ENCODE assay signal across 9 cellular contexts in genomic region chr2:238848941-238849853, GRCh38. TPM values are rescaled to one million over a fixed set of nuclear protein-coding genes. Genes with fewer than 3 reads are reported as not detected.
DNase-seq lines count a peak whose midpoint lies in the region; ATAC-seq and TF ChIP-seq lines count a peak whose summit lies in the region.
"Had no signal": no experiment of that assay in that cellular context is flagged by ENCODE, and none has a peak within 500 bp of the region (broad histone marks: within the 10 kb centered on the region; RNA-seq: fewer than 3 reads in every experiment).

No MANE protein-coding gene starts in this region.

- H3K79me2 ChIP-seq in mammary epithelial cell (ENCODE audit: insufficient read depth, low read length) = peaks cover 54% of the 10 kb centered on the region

- WGBS in mammary epithelial cell (ENCODE audit: low coverage, missing lambda C conversion rate) = 45% methylated on average over 22 of the region's 73 CpGs

- no peaks in the 10 kb centered on the region for H3K27me3 ChIP-seq in mammary epithelial cell (ENCODE audit: insufficient read depth, low read length)
- peaks cover 3% of the 10 kb centered on the region for H3K27me3 ChIP-seq in skeletal muscle satellite cell (ENCODE audit: control insufficient read depth, insufficient read depth, low read length)

- in situ Hi-C loops in mammary epithelial cell (cut with MboI; ENCODE audit: low sequenced_read_pairs in 2 of 2) = no loop called here

- no peak for TF ChIP-seq CTCF in mammary epithelial cell (conservative IDR thresholded peaks at IDR 0.05 in 1 of 2, IDR thresholded peaks at IDR 0.05 in 1 of 2; ENCODE audit: extremely low read depth in 1 of 2, insufficient read depth in 1 of 2, low read depth in 1 of 2, low read length in 2 of 2)

- peak overlapping the region; percentile 16 for H3K27ac ChIP-seq in mammary epithelial cell (ENCODE audit: insufficient read depth, low read depth, low read length)

- H3K4me3 ChIP-seq in mammary epithelial cell (replicated peaks in 1 of 3; ENCODE audit: insufficient read depth in 1 of 3, low read depth in 2 of 3, low read length in 3 of 3) (peak overlapping the region; percentile 61 to 98 (median 90)), skeletal muscle satellite cell (ENCODE audit: low read length) (peak overlapping the region; percentile 99)

- CTCF ChIA-PET in mammary epithelial cell (lab: Charles Lee; ENCODE audit: low non-redundant PET) = no interaction called here

- H3K9me3 ChIP-seq in mammary epithelial cell (replicated peaks; ENCODE audit: insufficient read depth, low read length) = no peaks in the 10 kb centered on the region
- no peaks in the 10 kb centered on the region for H3K9me3 ChIP-seq in skeletal muscle satellite cell (replicated peaks; ENCODE audit: low read length)

- intact Hi-C loops in mammary epithelial cell (cut with micrococcal nuclease) = loop anchor here (1.0 to 2.0 kb wide), 3 partner anchors 96 to 128 kb away; no protein-coding TSS in a partner anchor

- DNase-seq in HCEC 1CT = peak; percentile 41
- peak; percentile 49 for DNase-seq in mammary epithelial cell
- DNase-seq in iPS-NIHi11 (ENCODE audit: low spot score) = peak; percentile 30
- DNase-seq in iPS-NIHi7 (ENCODE audit: extremely low spot score) = no peak
- DNase-seq in NCI-H524 treated with DMSO at 0.1 percent for 48 hours (lab: John Stamatoyannopoulos, UW) = no peak
- no peak for DNase-seq in SKM-1 (lab: John Stamatoyannopoulos, UW; ENCODE audit: unreplicated experiment)
- DNase-seq: activated CD4-positive, alpha-beta T cell treated with anti-CD3 and anti-CD28 coated beads for 36 hours had no signal

- no TSS peak for BruUV-seq in mammary epithelial cell (replicated peaks; lab: Mats Ljungman, UMichigan)

- H3K4me1 ChIP-seq in mammary epithelial cell (ENCODE audit: insufficient read depth, low read length) = peaks cover 14% of the 10 kb centered on the region
- H3K4me1 ChIP-seq in skeletal muscle satellite cell (ENCODE audit: control insufficient read depth, insufficient read depth, low read length) = peaks cover 24% of the 10 kb centered on the region

- H4K20me1 ChIP-seq in mammary epithelial cell (ENCODE audit: insufficient read depth, low read length) = no peaks in the 10 kb centered on the region

- peak overlapping the region; percentile 99 for H3K4me2 ChIP-seq in mammary epithelial cell (ENCODE audit: insufficient read depth, low read depth, low read length)
- peak overlapping the region; percentile 98 for H3K4me2 ChIP-seq in skeletal muscle satellite cell (ENCODE audit: low read length)

- H3K9ac ChIP-seq in mammary epithelial cell (ENCODE audit: insufficient read depth, low read length) (peak overlapping the region; percentile 37), skeletal muscle satellite cell (ENCODE audit: low read depth, low read length) (peak overlapping the region; percentile 92)

- ATAC-seq in HG03469 (IDR thresholded peaks at IDR 0.05; ENCODE audit: unreplicated experiment) = no peak
- ATAC-seq: activated CD4-positive, alpha-beta T cell treated with anti-CD3 and anti-CD28 coated beads for 36 hours had no signal

- dilution Hi-C loops in mammary epithelial cell (cut with HindIII; ENCODE audit: low sequenced_read_pairs) = no loop called here

- peak overlapping the region; percentile 98 for H2AFZ ChIP-seq in mammary epithelial cell (ENCODE audit: low read depth, low read length)

- H3K36me3 ChIP-seq in mammary epithelial cell (ENCODE audit: insufficient read depth, low read length) (peaks cover 3% of the 10 kb centered on the region), skeletal muscle satellite cell (ENCODE audit: insufficient read depth, low read length) (peaks cover 11% of the 10 kb centered on the region)

RNA-seq across cellular contexts. Expression of gene TWIST2, which starts 1.3 kb away (rescaled TPM):
- 10 to 100 TPM in 1 of 2 donors, under 1 TPM in 1; 0.83 to 17.6 TPM for total RNA-seq in mammary epithelial cell
- 23.2 TPM for polyA plus RNA-seq in mammary epithelial cell
- polyA minus RNA-seq in mammary epithelial cell = 2.3 TPM
- 34.7 and 38.7 TPM in 2 replicates for total RNA-seq in skeletal muscle satellite cell (2012; rRNA removed)
- total RNA-seq: activated CD4-positive, alpha-beta T cell treated with anti-CD3 and anti-CD28 coated beads for 36 hours had no signal

Comparison
In these comparisons a context has a peak if more than half of its experiments do, and no peak if none do; other contexts are left out.
1. DNase-seq: peak in HCEC 1CT (single experiment), mammary epithelial cell (single experiment) and iPS-NIHi11 (single experiment); none in iPS-NIHi7 (single experiment), NCI-H524 treated with DMSO at 0.1 percent for 48 hours (single experiment) and SKM-1 (single experiment).